14 cellular contexts compared by ENCODE assay signal in the genomic region with DNA sequence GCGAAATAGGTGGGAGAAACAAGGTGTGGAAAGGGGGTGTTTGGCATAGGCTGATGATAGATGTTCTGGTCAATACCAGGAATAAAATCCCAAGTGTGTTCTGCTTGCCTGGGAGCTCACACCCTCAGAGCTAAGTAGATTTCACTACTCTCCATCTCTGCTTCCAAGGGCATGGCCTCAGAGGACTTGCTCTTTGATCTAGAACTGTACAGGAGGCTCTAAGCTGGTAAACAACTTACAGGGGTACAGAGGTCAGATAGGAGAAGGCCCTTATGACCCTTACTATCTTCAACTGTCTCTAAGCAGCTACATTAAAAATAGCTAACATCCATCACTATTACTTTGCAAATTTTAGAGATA.
DNase-seq lines count a peak whose midpoint lies in the region; ATAC-seq lines count a peak whose summit lies in the region.
"Had no signal": no experiment of that assay in that cellular context is flagged by ENCODE, and none has a peak within 500 bp of the region (broad histone marks: within the 10 kb centered on the region; RNA-seq: fewer than 3 reads in every experiment).

No MANE protein-coding gene starts in this region.

- H3K36me3 ChIP-seq in CD8-positive, alpha-beta memory T cell (ENCODE audit: insufficient read depth, low read length) = no peaks in the 10 kb centered on the region

- H3K27ac Mint-ChIP-seq in activated CD8-positive, alpha-beta memory T cell treated with anti-CD3 and anti-CD28 coated beads, Interleukin-2, amount 10 ng/mL, durations not matched to agents 7 days and 5 days = peak overlapping the region; percentile 97
- peak overlapping the region in 7 of 8 donors; percentile 89 to 100 (median 94) for H3K27ac Mint-ChIP-seq in CD8-positive, alpha-beta memory T cell
- H3K27ac Mint-ChIP-seq in T-helper 17 cell = no peak overlapping the region
- H3K27ac Mint-ChIP-seq in naive thymus-derived CD8-positive, alpha-beta T cell = peak overlapping the region in 9 of 10 donors; percentile 24 to 94 (median 88)
- H3K27ac Mint-ChIP-seq: activated T-helper 17 cell treated with anti-CD3 and anti-CD28 coated beads, Interleukin-2, amount 50 U/mL, for 72 hours; brain had no signal

- H3K4me1 Mint-ChIP-seq in activated CD8-positive, alpha-beta memory T cell treated with anti-CD3 and anti-CD28 coated beads, Interleukin-2, amount 10 ng/mL, durations not matched to agents 7 days and 5 days = peaks cover 49% of the 10 kb centered on the region
- peaks cover 0 to 67% (median 0%) of the 10 kb centered on the region in 3 donors for H3K4me1 Mint-ChIP-seq in CD8-positive, alpha-beta memory T cell
- H3K4me1 Mint-ChIP-seq in T-helper 17 cell = peaks cover 56% of the 10 kb centered on the region
- H3K4me1 Mint-ChIP-seq in naive thymus-derived CD8-positive, alpha-beta T cell = peaks cover 26 to 79% (median 73%) of the 10 kb centered on the region in 4 donors

- peaks cover 71% of the 10 kb centered on the region for H3K36me3 Mint-ChIP-seq in activated CD8-positive, alpha-beta memory T cell treated with anti-CD3 and anti-CD28 coated beads, Interleukin-2, amount 10 ng/mL, durations not matched to agents 7 days and 5 days
- H3K36me3 Mint-ChIP-seq in CD8-positive, alpha-beta memory T cell = peaks cover 0 to 70% (median 12%) of the 10 kb centered on the region in 3 donors
- peaks cover 14% of the 10 kb centered on the region for H3K36me3 Mint-ChIP-seq in T-helper 17 cell (ENCODE audit: low read depth)
- peaks cover 4 to 44% (median 6%) of the 10 kb centered on the region in 3 donors for H3K36me3 Mint-ChIP-seq in naive thymus-derived CD8-positive, alpha-beta T cell

- no peaks in the 10 kb centered on the region for H3K9me3 ChIP-seq in CD8-positive, alpha-beta memory T cell (ENCODE audit: low read length)
- no peaks in the 10 kb centered on the region for H3K9me3 ChIP-seq in T-helper 17 cell (ENCODE audit: control insufficient read depth, low read length, poor library complexity, severe bottlenecking)
- H3K9me3 ChIP-seq: lower lobe of right lung had no signal

- no peak overlapping the region for H3K4me3 ChIP-seq in CD8-positive, alpha-beta memory T cell (ENCODE audit: low read length)
- H3K4me3 ChIP-seq: lower lobe of right lung had no signal

- H3K27ac ChIP-seq in CD8-positive, alpha-beta memory T cell (ENCODE audit: low read depth, low read length) = no peak overlapping the region
- H3K27ac ChIP-seq: lower lobe of right lung had no signal

- H3K9me3 Mint-ChIP-seq in activated CD8-positive, alpha-beta memory T cell treated with anti-CD3 and anti-CD28 coated beads, Interleukin-2, amount 10 ng/mL, durations not matched to agents 7 days and 5 days (ENCODE audit: low read depth) = no peaks in the 10 kb centered on the region
- H3K9me3 Mint-ChIP-seq in CD8-positive, alpha-beta memory T cell = no peaks in the 10 kb centered on the region
- H3K9me3 Mint-ChIP-seq in naive thymus-derived CD8-positive, alpha-beta T cell = no peaks in the 10 kb centered on the region
- H3K9me3 Mint-ChIP-seq: activated T-helper 17 cell treated with anti-CD3 and anti-CD28 coated beads, Interleukin-2, amount 50 U/mL, for 72 hours; brain had no signal

- POLR2A ChIA-PET in CD8-positive, alpha-beta memory T cell (lab: Charles Lee) = interaction anchor here (0.9 to 3.0 kb wide), 3 partner anchors 11 to 102 kb away, joined by 3 to 11 read pairs (median 9); no protein-coding TSS in a partner anchor
- POLR2A ChIA-PET in naive thymus-derived CD8-positive, alpha-beta T cell (lab: Charles Lee) = interaction anchor here (0.6 kb wide), 1 partner anchor 19 kb away, joined by 3 read pairs; no protein-coding TSS in a partner anchor

- peak overlapping the region; percentile 94 for H3K4me3 Mint-ChIP-seq in activated CD8-positive, alpha-beta memory T cell treated with anti-CD3 and anti-CD28 coated beads, Interleukin-2, amount 10 ng/mL, durations not matched to agents 7 days and 5 days
- peak overlapping the region; percentile 21 to 77 (median 61) for H3K4me3 Mint-ChIP-seq in CD8-positive, alpha-beta memory T cell
- H3K4me3 Mint-ChIP-seq in T-helper 17 cell = peak overlapping the region; percentile 97
- H3K4me3 Mint-ChIP-seq in naive thymus-derived CD8-positive, alpha-beta T cell = peak overlapping the region in 1 of 10 donors; percentile 1
- H3K4me3 Mint-ChIP-seq: activated T-helper 17 cell treated with anti-CD3 and anti-CD28 coated beads, Interleukin-2, amount 50 U/mL, for 72 hours; brain had no signal

- no peak for DNase-seq in activated CD8-positive, alpha-beta memory T cell treated with anti-CD3 and anti-CD28 coated beads, Interleukin-2, amount 10 ng/mL, durations not matched to agents 7 days and 5 days
- no peak for DNase-seq in activated CD8-positive, alpha-beta memory T cell treated with anti-CD3 and anti-CD28 coated beads, Interleukin-2, amount 50 U/mL, for 4 hours
- DNase-seq in CD8-positive, alpha-beta memory T cell = no peak
- DNase-seq in T-helper 17 cell = no peak
- DNase-seq in naive thymus-derived CD8-positive, alpha-beta T cell = no peak
- DNase-seq in AG08396 (ENCODE audit: low spot score) = no peak
- DNase-seq in G401 (ENCODE audit: low spot score) = no peak
- DNase-seq: lower lobe of right lung; NCI-H1417; NCI-H345; stimulated activated naive CD4-positive, alpha-beta T cell had no signal

- no peak for ATAC-seq in activated CD8-positive, alpha-beta memory T cell treated with anti-CD3 and anti-CD28 coated beads, Interleukin-2, amount 10 ng/mL, durations not matched to agents 7 days and 5 days
- ATAC-seq in T-helper 17 cell = no peak
- no peak for ATAC-seq in naive thymus-derived CD8-positive, alpha-beta T cell
- ATAC-seq in GM21723 (IDR thresholded peaks at IDR 0.05; ENCODE audit: unreplicated experiment) = no peak
- ATAC-seq: lower lobe of right lung had no signal

- in situ Hi-C loops in G401 (cut with HindIII; ENCODE audit: low sequenced_read_pairs) = no loop called here

- H3K27me3 ChIP-seq in CD8-positive, alpha-beta memory T cell (ENCODE audit: insufficient read depth, low read length, poor library complexity, severe bottlenecking) = no peaks in the 10 kb centered on the region

- CTCF ChIA-PET in activated CD8-positive, alpha-beta memory T cell treated with anti-CD3 and anti-CD28 coated beads, Interleukin-2, amount 10 ng/mL, durations not matched to agents 7 days and 5 days (lab: Charles Lee) = interaction anchor here (0.8 to 7.5 kb wide), 6 partner anchors 8 to 59 kb away, joined by 3 to 79 read pairs (median 6); no protein-coding TSS in a partner anchor
- CTCF ChIA-PET in CD8-positive, alpha-beta memory T cell (lab: Charles Lee) = interaction anchor here (1.3 to 2.0 kb wide), 3 partner anchors 9 to 59 kb away, joined by 3 to 8 read pairs (median 4); no protein-coding TSS in a partner anchor

- H3K27me3 Mint-ChIP-seq in activated CD8-positive, alpha-beta memory T cell treated with anti-CD3 and anti-CD28 coated beads, Interleukin-2, amount 10 ng/mL, durations not matched to agents 7 days and 5 days = no peaks in the 10 kb centered on the region
- no peaks in the 10 kb centered on the region for H3K27me3 Mint-ChIP-seq in CD8-positive, alpha-beta memory T cell
- H3K27me3 Mint-ChIP-seq in T-helper 17 cell = no peaks in the 10 kb centered on the region
- H3K27me3 Mint-ChIP-seq in naive thymus-derived CD8-positive, alpha-beta T cell = no peaks in the 10 kb centered on the region
- H3K27me3 Mint-ChIP-seq: activated T-helper 17 cell treated with anti-CD3 and anti-CD28 coated beads, Interleukin-2, amount 50 U/mL, for 72 hours had no signal

- peaks cover 91% of the 10 kb centered on the region for H3K4me1 ChIP-seq in CD8-positive, alpha-beta memory T cell (ENCODE audit: insufficient read depth, low read length)
